In genomic region chrX:48397825-48398224, GRCh38 we compare ENCODE assay signal across 11 cellular contexts. TPM values are rescaled to one million over a fixed set of nuclear protein-coding genes. Genes with fewer than 3 reads are reported as not detected.
"Had no signal": no experiment of that assay in that cellular context is flagged by ENCODE, and none has a peak within 500 bp of the region (broad histone marks: within the 10 kb centered on the region; RNA-seq: fewer than 3 reads in every experiment).

No MANE protein-coding gene starts in this region.

RNA-seq across cellular contexts. Expression of gene SSX4B, which starts 13.9 kb away (rescaled TPM):
- total RNA-seq: activated CD4-positive, alpha-beta memory T cell treated with anti-CD3 and anti-CD28 coated beads for 36 hours; activated CD4-positive, alpha-beta T cell treated with anti-CD3 and anti-CD28 coated beads for 36 hours; activated naive CD4-positive, alpha-beta T cell treated with anti-CD3 and anti-CD28 coated beads for 36 hours; activated T-cell treated with anti-CD3 and anti-CD28 coated beads, Interleukin-2, amount 50 U/mL, for 4 hours; activated T-helper 1 cell treated with anti-CD3 and anti-CD28 coated beads, Interleukin-12 subunit alpha, Interleukin-12 subunit beta, Interleukin-2, Interleukin-4 antibody, amounts not matched to agents 30 ng/mL and 10 ng/mL and 1 ng/mL, durations not matched to agents 14 hours and 24 hours and 36 hours; NCI-H460; T-cell; T-helper 17 cell had no signal

RNA-seq across cellular contexts. Expression of gene SSX4, which starts 14.5 kb away (rescaled TPM):
- total RNA-seq: activated CD4-positive, alpha-beta memory T cell treated with anti-CD3 and anti-CD28 coated beads for 36 hours; activated CD4-positive, alpha-beta T cell treated with anti-CD3 and anti-CD28 coated beads for 36 hours; activated naive CD4-positive, alpha-beta T cell treated with anti-CD3 and anti-CD28 coated beads for 36 hours; activated T-cell treated with anti-CD3 and anti-CD28 coated beads, Interleukin-2, amount 50 U/mL, for 4 hours; activated T-helper 1 cell treated with anti-CD3 and anti-CD28 coated beads, Interleukin-12 subunit alpha, Interleukin-12 subunit beta, Interleukin-2, Interleukin-4 antibody, amounts not matched to agents 30 ng/mL and 10 ng/mL and 1 ng/mL, durations not matched to agents 14 hours and 24 hours and 36 hours; NCI-H460; T-cell; T-helper 17 cell had no signal

RNA-seq across cellular contexts. Expression of gene SSX3, which starts 41.3 kb away (rescaled TPM):
- total RNA-seq: activated CD4-positive, alpha-beta memory T cell treated with anti-CD3 and anti-CD28 coated beads for 36 hours; activated CD4-positive, alpha-beta T cell treated with anti-CD3 and anti-CD28 coated beads for 36 hours; activated naive CD4-positive, alpha-beta T cell treated with anti-CD3 and anti-CD28 coated beads for 36 hours; activated T-cell treated with anti-CD3 and anti-CD28 coated beads, Interleukin-2, amount 50 U/mL, for 4 hours; activated T-helper 1 cell treated with anti-CD3 and anti-CD28 coated beads, Interleukin-12 subunit alpha, Interleukin-12 subunit beta, Interleukin-2, Interleukin-4 antibody, amounts not matched to agents 30 ng/mL and 10 ng/mL and 1 ng/mL, durations not matched to agents 14 hours and 24 hours and 36 hours; NCI-H460; RPMI7951; SK-MEL-5; T-cell; T-helper 17 cell; WTC11 had no signal
